12 cellular contexts compared by ENCODE assay signal in genomic region chr17:17815436-17816200, GRCh38. TPM values are rescaled to one million over a fixed set of nuclear protein-coding genes. Genes with fewer than 3 reads are reported as not detected.
DNase-seq lines count a peak whose midpoint lies in the region; ATAC-seq and TF ChIP-seq lines count a peak whose summit lies in the region.
"Had no signal": no experiment of that assay in that cellular context is flagged by ENCODE, and none has a peak within 500 bp of the region (broad histone marks: within the 10 kb centered on the region; RNA-seq: fewer than 3 reads in every experiment).

No MANE protein-coding gene starts in this region.

- POLR2A ChIA-PET in activated naive CD8-positive, alpha-beta T cell treated with anti-CD3 and anti-CD28 coated beads, Interleukin-2, amount 10 ng/mL, durations not matched to agents 7 days and 5 days (lab: Charles Lee) = interaction anchor here (0.8 to 1.7 kb wide), 5 partner anchors 10 to 158 kb away, joined by 3 to 5 read pairs (median 4); no protein-coding TSS in a partner anchor

- no peak for ATAC-seq in activated naive CD8-positive, alpha-beta T cell treated with anti-CD3 and anti-CD28 coated beads, Interleukin-2, amount 10 ng/mL, durations not matched to agents 7 days and 5 days (ENCODE audit: low read depth)
- ATAC-seq in left ventricle myocardium superior = peak; percentile 10

- no peaks in the 10 kb centered on the region for H3K9me3 Mint-ChIP-seq in activated CD4-positive, alpha-beta T cell treated with anti-CD3 and anti-CD28 coated beads, Interleukin-2, amount 10 ng/mL, durations not matched to agents 24 days and 14 days
- no peaks in the 10 kb centered on the region for H3K9me3 Mint-ChIP-seq in activated naive CD8-positive, alpha-beta T cell treated with anti-CD3 and anti-CD28 coated beads, Interleukin-2, amount 10 ng/mL, durations not matched to agents 7 days and 5 days

- H3K27me3 Mint-ChIP-seq in activated CD4-positive, alpha-beta T cell treated with anti-CD3 and anti-CD28 coated beads, Interleukin-2, amount 10 ng/mL, durations not matched to agents 24 days and 14 days = no peaks in the 10 kb centered on the region
- no peaks in the 10 kb centered on the region for H3K27me3 Mint-ChIP-seq in activated naive CD8-positive, alpha-beta T cell treated with anti-CD3 and anti-CD28 coated beads, Interleukin-2, amount 10 ng/mL, durations not matched to agents 7 days and 5 days

- peaks cover 22% of the 10 kb centered on the region for H3K4me1 ChIP-seq in colonic mucosa

- no peak overlapping the region for H3K4me3 Mint-ChIP-seq in activated CD4-positive, alpha-beta T cell treated with anti-CD3 and anti-CD28 coated beads, Interleukin-2, amount 10 ng/mL, durations not matched to agents 24 days and 14 days
- H3K4me3 Mint-ChIP-seq in activated naive CD8-positive, alpha-beta T cell treated with anti-CD3 and anti-CD28 coated beads, Interleukin-2, amount 10 ng/mL, durations not matched to agents 7 days and 5 days = no peak overlapping the region

- H3K27ac ChIP-seq in substantia nigra (ENCODE audit: low read depth, low read length, poor library complexity, severe bottlenecking) = peak overlapping the region; percentile 84
- H3K27ac ChIP-seq in colonic mucosa = no peak overlapping the region

- peak overlapping the region; percentile 1 for H3K27ac Mint-ChIP-seq in activated CD4-positive, alpha-beta T cell treated with anti-CD3 and anti-CD28 coated beads, Interleukin-2, amount 10 ng/mL, durations not matched to agents 24 days and 14 days
- H3K27ac Mint-ChIP-seq in activated naive CD8-positive, alpha-beta T cell treated with anti-CD3 and anti-CD28 coated beads, Interleukin-2, amount 10 ng/mL, durations not matched to agents 7 days and 5 days = peak overlapping the region; percentile 42

- DNase-seq in activated CD4-positive, alpha-beta T cell treated with anti-CD3 and anti-CD28 coated beads, Interleukin-2, amount 10 ng/mL, durations not matched to agents 24 days and 14 days = no peak
- no peak for DNase-seq in activated CD4-positive, alpha-beta T cell treated with anti-CD3 and anti-CD28 coated beads, Interleukin-2, amount 50 U/mL, for 1 hour
- no peak for DNase-seq in activated naive CD8-positive, alpha-beta T cell treated with anti-CD3 and anti-CD28 coated beads, Interleukin-2, amount 10 ng/mL, durations not matched to agents 7 days and 5 days
- no peak for DNase-seq in left ventricle myocardium superior
- peak in 21 of 49 donors; percentile 28 to 81 (median 41) for DNase-seq in substantia nigra (lab: John Stamatoyannopoulos, UW)
- no peak for DNase-seq in MV-4-11 (lab: John Stamatoyannopoulos, UW)
- DNase-seq in colonic mucosa = no peak
- DNase-seq in activated CD4-positive, CD25-positive, alpha-beta regulatory T cell treated with anti-CD3 and anti-CD28 coated beads, Interleukin-2, amount 50 U/mL, for 72 hours = no peak
- DNase-seq: activated T-cell treated with anti-CD3 and anti-CD28 coated beads, Interleukin-2, amount 50 U/mL, for 1 hour; DMS53; MG63 had no signal

- peaks cover 44% of the 10 kb centered on the region for H3K36me3 ChIP-seq in colonic mucosa

- H3K4me1 Mint-ChIP-seq in activated CD4-positive, alpha-beta T cell treated with anti-CD3 and anti-CD28 coated beads, Interleukin-2, amount 10 ng/mL, durations not matched to agents 24 days and 14 days = peaks cover 28% of the 10 kb centered on the region
- H3K4me1 Mint-ChIP-seq in activated naive CD8-positive, alpha-beta T cell treated with anti-CD3 and anti-CD28 coated beads, Interleukin-2, amount 10 ng/mL, durations not matched to agents 7 days and 5 days = peaks cover 35% of the 10 kb centered on the region

- no peak overlapping the region for H3K9ac ChIP-seq in colonic mucosa (ENCODE audit: low read depth in 2 of 2, low read length in 2 of 2)

- intact Hi-C loops in activated CD4-positive, alpha-beta T cell treated with anti-CD3 and anti-CD28 coated beads, Interleukin-2, amount 10 ng/mL, durations not matched to agents 24 days and 14 days (cut with micrococcal nuclease) = no loop called here
- intact Hi-C loops in left ventricle myocardium superior (cut with micrococcal nuclease) = no loop called here
- intact Hi-C loops in colonic mucosa (cut with DNase I) = no loop called here

- H3K4me3 ChIP-seq in colonic mucosa = no peak overlapping the region
- H3K4me3 ChIP-seq: MG63, skin epidermis had no signal

- H3K36me3 Mint-ChIP-seq in activated CD4-positive, alpha-beta T cell treated with anti-CD3 and anti-CD28 coated beads, Interleukin-2, amount 10 ng/mL, durations not matched to agents 24 days and 14 days (ENCODE audit: low read depth) = peaks cover 66% of the 10 kb centered on the region
- peaks cover 26% of the 10 kb centered on the region for H3K36me3 Mint-ChIP-seq in activated naive CD8-positive, alpha-beta T cell treated with anti-CD3 and anti-CD28 coated beads, Interleukin-2, amount 10 ng/mL, durations not matched to agents 7 days and 5 days

- TF ChIP-seq CTCF in colonic mucosa (IDR thresholded peaks at IDR 0.05) = no peak

- H3K27me3 ChIP-seq in colonic mucosa = no peaks in the 10 kb centered on the region
- H3K27me3 ChIP-seq: MG63 had no signal

- H3K9me3 ChIP-seq in colonic mucosa = no peaks in the 10 kb centered on the region
- H3K9me3 ChIP-seq: MG63 had no signal

RNA-seq across cellular contexts. Expression of gene SREBF1, which starts 21.2 kb away (rescaled TPM):
- 154 and 171 TPM in 2 replicates for total RNA-seq in activated CD4-positive, alpha-beta T cell treated with anti-CD3 and anti-CD28 coated beads, Interleukin-2, amount 10 ng/mL, durations not matched to agents 24 days and 14 days
- 100 to 1,000 TPM; 218 to 229 TPM for total RNA-seq in activated naive CD8-positive, alpha-beta T cell treated with anti-CD3 and anti-CD28 coated beads, Interleukin-2, amount 10 ng/mL, durations not matched to agents 7 days and 5 days
- total RNA-seq in left ventricle myocardium superior = 15.2 TPM
- total RNA-seq in colonic mucosa = 100 to 1,000 TPM; 170 to 174 TPM
